ENCODE assay signal across 7 cellular contexts in the genomic region with DNA sequence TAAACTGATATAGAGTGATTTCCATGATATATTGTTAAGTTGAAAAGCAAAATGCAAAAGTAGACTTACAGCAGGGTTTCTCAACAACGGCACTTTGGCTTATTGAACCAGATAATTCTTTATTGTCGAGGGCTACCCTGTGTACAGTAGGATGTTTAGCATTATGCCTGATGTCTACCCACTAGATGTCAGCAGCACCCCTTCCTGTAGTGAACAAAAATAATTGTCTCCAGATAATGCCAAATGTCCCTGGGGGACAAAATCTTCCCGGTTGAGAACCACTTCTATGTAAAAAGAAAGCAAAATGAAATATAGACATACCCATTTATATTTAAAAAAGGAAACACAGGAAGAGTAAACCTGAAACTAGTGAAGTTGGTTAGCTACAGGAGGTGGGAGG. TPM values are rescaled to one million over a fixed set of nuclear protein-coding genes. Genes with fewer than 3 reads are reported as not detected.
DNase-seq lines count a peak whose midpoint lies in the region; ATAC-seq and TF ChIP-seq lines count a peak whose summit lies in the region.

No MANE protein-coding gene starts in this region.

- WGBS in thyroid gland, 2 donors: 60 to 62% methylated on average over 3 of the region's 3 CpGs

- no peak for TF ChIP-seq POLR2A in thyroid gland (IDR thresholded peaks at IDR 0.05)

- H3K36me3 ChIP-seq in thyroid gland: no peaks in the 10 kb centered on the region

- intact Hi-C loops in thyroid gland (cut with DNase I): no loop called here

- no peak overlapping the region for H3K27ac ChIP-seq in thyroid gland

- no peaks in the 10 kb centered on the region for H3K9me3 ChIP-seq in thyroid gland

- H3K4me3 ChIP-seq in GM12864 (ENCODE audit: low read depth, low read length) (no peak overlapping the region), LNCaP clone FGC (ENCODE audit: low read depth, low read length) (no peak overlapping the region), cardiac fibroblast (replicated peaks in 1 of 2; ENCODE audit: low read depth in 2 of 2, low read length in 2 of 2) (no peak overlapping the region), thyroid gland (replicated peaks in 1 of 3) (no peak overlapping the region)

- peak; percentile 87 for ATAC-seq in GM19467 (IDR thresholded peaks at IDR 0.05; ENCODE audit: unreplicated experiment)
- ATAC-seq in GM21717 (IDR thresholded peaks at IDR 0.05; ENCODE audit: unreplicated experiment): no peak

- TF ChIP-seq CTCF in GM12864 (IDR thresholded peaks at IDR 0.05; ENCODE audit: low read depth, low read length, missing control alignments) (peak; percentile 52), LNCaP clone FGC (IDR thresholded peaks at IDR 0.05; ENCODE audit: control insufficient read depth, extremely low read depth, insufficient read depth) (peak; percentile 48), cardiac fibroblast (IDR thresholded peaks at IDR 0.05; ENCODE audit: low read depth, low read length) (peak; percentile 42), thyroid gland (IDR thresholded peaks at IDR 0.05) (no peak)

- H3K4me1 ChIP-seq in thyroid gland: no peaks in the 10 kb centered on the region

- DNase-seq in GM12864 (ENCODE audit: low read depth) (peak; percentile 7), LNCaP clone FGC (ENCODE audit: low read depth) (no peak), cardiac fibroblast (ENCODE audit: low read depth in 2 of 2) (peak in 1 of 2 donors; percentile 52), thyroid gland (no peak)
- no peak for DNase-seq in NK-92 treated with Interleukin-12 subunit alpha and Interleukin-12 subunit beta, amount 100 ng/mL, for 24 hours (lab: John Stamatoyannopoulos, UW)

- H3K27me3 ChIP-seq in thyroid gland: no peaks in the 10 kb centered on the region

RNA-seq across cellular contexts. Expression of gene ABCD2, which starts 32.4 kb away (rescaled TPM):
- total RNA-seq in thyroid gland: under 1 TPM; 0.33 to 0.81 (median 0.63) TPM

Comparison
In these comparisons a context has a peak if more than half of its experiments do, and no peak if none do; other contexts are left out.
1. CTCF ChIP-seq: peak in GM12864 (single experiment), LNCaP clone FGC (single experiment) and cardiac fibroblast (single experiment); none in thyroid gland (0 of 6).